ENCODE assay signal across 9 cellular contexts in the genomic region with DNA sequence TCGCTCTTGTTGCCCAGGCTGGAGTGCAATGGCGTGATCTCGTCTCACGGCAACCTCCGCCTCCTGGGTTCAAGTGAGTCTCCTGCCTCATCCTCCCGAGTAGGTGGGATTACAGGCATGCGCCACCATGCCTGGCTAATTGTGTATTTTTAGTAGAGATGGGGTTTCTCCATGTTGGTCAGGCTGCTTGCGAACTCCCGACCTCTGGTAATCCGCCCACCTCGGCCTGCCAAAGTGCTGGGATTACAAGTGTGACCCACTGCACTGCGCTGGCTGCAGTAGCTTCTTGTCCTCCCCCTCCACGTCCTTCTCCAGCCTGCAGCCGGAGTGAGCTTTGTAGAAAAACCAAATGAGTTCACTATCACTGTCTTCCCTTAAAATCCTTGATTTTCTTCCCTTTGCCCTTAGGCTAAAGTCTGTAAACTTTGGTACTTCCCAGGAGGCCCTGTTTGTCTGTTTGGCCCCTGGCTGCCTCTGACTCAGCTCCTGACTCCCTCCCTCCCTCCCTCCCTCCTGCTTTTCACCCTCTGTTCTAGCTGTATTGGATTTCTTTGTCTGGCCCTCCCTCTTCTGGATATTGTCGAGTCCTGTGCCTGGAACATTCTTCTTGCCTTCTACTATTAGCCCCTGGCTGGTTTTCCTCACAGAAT. TPM values are rescaled to one million over a fixed set of nuclear protein-coding genes. Genes with fewer than 3 reads are reported as not detected.
DNase-seq lines count a peak whose midpoint lies in the region; ATAC-seq and TF ChIP-seq lines count a peak whose summit lies in the region.
"Had no signal": no experiment of that assay in that cellular context is flagged by ENCODE, and none has a peak within 500 bp of the region (broad histone marks: within the 10 kb centered on the region; RNA-seq: fewer than 3 reads in every experiment).

No MANE protein-coding gene starts in this region.

- TF ChIP-seq CTCF in gastroesophageal sphincter (IDR thresholded peaks at IDR 0.05) (peak in 3 of 4 experiments; percentile 20 to 70 (median 38)), prostate gland (IDR thresholded peaks at IDR 0.05) (peak in 2 of 4 experiments; percentile 38 to 42)

- peak; percentile 100 for DNase-seq in SIG-M5 treated with dmso at 0.1 percent for 504 hours (lab: John Stamatoyannopoulos, UW; ENCODE audit: unreplicated experiment)
- no peak for DNase-seq in SIG-M5 (lab: John Stamatoyannopoulos, UW)
- DNase-seq in T1000 (lab: John Stamatoyannopoulos, UW): peak; percentile 91
- DNase-seq in prostate gland (ENCODE audit: low spot score): peak; percentile 67
- DNase-seq in stimulated activated CD4-positive, alpha-beta T cell treated with anti-CD3 and anti-CD28 coated beads, Interleukin-4, amount 100 ng/mL, for 4 hours: no peak
- DNase-seq: CD4-positive, CD25-positive, alpha-beta regulatory T cell had no signal

- H3K27ac ChIP-seq in gastroesophageal sphincter (peak overlapping the region; percentile 65 to 85 (median 84)), prostate gland (peak overlapping the region; percentile 71 to 76)

- peak; percentile 98 for ATAC-seq in gastroesophageal sphincter
- ATAC-seq in HG03097 (IDR thresholded peaks at IDR 0.05; ENCODE audit: low FRiP score, unreplicated experiment): no peak
- no peak for ATAC-seq in GM21423 (IDR thresholded peaks at IDR 0.05; ENCODE audit: unreplicated experiment)

- no peak for TF ChIP-seq EP300 in gastroesophageal sphincter (IDR thresholded peaks at IDR 0.05)

- 13 to 49% methylated on average over 4 to 12 of the region's 15 CpGs for WGBS in gastroesophageal sphincter (ENCODE audit: low coverage in 1 of 2), 2 donors
- 46% methylated on average over 15 of the region's 15 CpGs for WGBS in prostate gland

- H3K4me3 ChIP-seq in gastroesophageal sphincter (no peak overlapping the region), prostate gland (no peak overlapping the region)

- H3K4me1 ChIP-seq in gastroesophageal sphincter (peaks cover 0 to 53% (median 6%) of the 10 kb centered on the region in 3 donors), prostate gland (replicated peaks) (peaks cover 3% of the 10 kb centered on the region)

- H3K36me3 ChIP-seq in gastroesophageal sphincter: peaks cover 0 to 4% of the 10 kb centered on the region in 2 donors
- no peaks in the 10 kb centered on the region for H3K36me3 ChIP-seq in prostate gland

- no peaks in the 10 kb centered on the region for H3K9me3 ChIP-seq in gastroesophageal sphincter
- H3K9me3 ChIP-seq in prostate gland: no peaks in the 10 kb centered on the region

- H3K27me3 ChIP-seq in gastroesophageal sphincter: no peaks in the 10 kb centered on the region
- no peaks in the 10 kb centered on the region for H3K27me3 ChIP-seq in prostate gland (replicated peaks; ENCODE audit: insufficient read depth)

- no peak for TF ChIP-seq POLR2A in gastroesophageal sphincter (IDR thresholded peaks at IDR 0.05)
- no peak for TF ChIP-seq POLR2A in prostate gland (IDR thresholded peaks at IDR 0.05)

- intact Hi-C loops in prostate gland (cut with DNase I): loop anchor here (5.0 to 10.0 kb wide), 2 partner anchors 269 to 552 kb away; a partner anchor contains a TSS

RNA-seq across cellular contexts. Expression of a gene that starts 12.9 kb away (rescaled TPM):
- total RNA-seq in gastroesophageal sphincter: 1 to 10 TPM; 2.4 to 3.8 (median 2.8) TPM
- 10 to 100 TPM in 1 of 2 donors, 1 to 10 TPM in 1; 8.3 to 14.4 TPM for total RNA-seq in prostate gland

RNA-seq across cellular contexts. Expression of a gene that starts 50.6 kb away (rescaled TPM):
- total RNA-seq in gastroesophageal sphincter: 10 to 100 TPM in 1 of 4 donors, 1 to 10 TPM in 3; 4.4 to 18.7 (median 4.7) TPM
- 10 to 100 TPM in 1 of 2 donors, 1 to 10 TPM in 1; 2.9 to 11.4 TPM for total RNA-seq in prostate gland

RNA-seq across cellular contexts. Expression of a gene that starts 52.9 kb away (rescaled TPM):
- total RNA-seq in gastroesophageal sphincter: 10 to 100 TPM in 2 of 4 donors, 1 to 10 TPM in 2; 8.2 to 24.1 (median 12.9) TPM
- total RNA-seq in prostate gland: 10 to 100 TPM in 1 of 2 donors, under 1 TPM in 1; 0.55 to 11.3 TPM

Comparison
In these comparisons a context has a peak if more than half of its experiments do, and no peak if none do; other contexts are left out.
1. DNase-seq: peak in SIG-M5 treated with dmso at 0.1 percent for 504 hours (single experiment), T1000 (single experiment) and prostate gland (single experiment); none in SIG-M5 (single experiment) and stimulated activated CD4-positive, alpha-beta T cell treated with anti-CD3 and anti-CD28 coated beads, Interleukin-4, amount 100 ng/mL, for 4 hours (0 of 2).